1 cellular context compared by ENCODE assay signal in the genomic region with DNA sequence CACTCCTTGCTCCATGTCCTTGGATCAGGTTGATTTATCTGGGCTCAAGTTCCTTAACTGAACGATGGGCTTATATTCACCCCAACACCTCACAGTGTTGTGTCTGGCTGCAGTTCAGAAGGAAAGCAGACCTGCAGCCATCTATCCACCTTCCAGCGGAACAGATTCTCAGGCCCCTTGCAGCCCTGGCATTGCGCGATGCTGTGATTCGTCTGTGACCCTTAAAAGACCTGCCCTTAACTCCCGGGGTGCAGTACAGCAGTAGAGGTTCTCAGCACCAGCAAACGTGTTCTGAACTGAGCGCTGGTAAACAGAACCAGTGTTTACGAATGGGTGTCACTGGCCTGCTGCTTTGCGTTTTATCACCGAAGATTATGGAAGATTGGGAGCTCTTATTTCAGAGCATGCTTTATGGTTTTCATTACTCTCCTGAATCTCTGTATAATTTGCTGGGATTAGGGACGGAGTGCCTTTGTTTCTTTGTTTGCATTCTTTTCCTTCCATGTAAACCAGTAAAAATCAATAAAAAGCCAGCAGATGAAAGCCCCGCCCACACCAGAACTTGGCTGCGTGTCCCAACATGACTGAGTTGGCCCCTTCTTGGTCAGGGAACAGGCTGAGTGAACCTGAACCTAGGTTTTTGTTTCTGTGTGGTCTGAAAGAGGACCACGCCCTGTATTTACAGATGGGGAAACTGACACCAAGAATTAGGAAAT.
A peak's percentile ranks its signal among the peaks of the same experiment; 100 is the strongest.
TF ChIP-seq lines count a peak whose summit lies in the region.

No MANE protein-coding gene starts in this region.

TF ChIP-seq in HEK293, 187 proteins besides CTCF, POLR2A, EP300 and RAD21 (continued from another document):
- TF ChIP-seq ZNF48 (tag by site-specific recombination; IDR thresholded peaks at IDR 0.05) = no peak
- 0 out of 2 replicates have a peak, but pooled peaks have one; percentile 34 for TF ChIP-seq TRIM28 (IDR thresholded peaks at IDR 0.05; ENCODE audit: borderline replicate concordance, low read length)
- no peak for TF ChIP-seq HOXC10 (CRISPR knock-in tag; IDR thresholded peaks at IDR 0.05)
- TF ChIP-seq HOXD13 (CRISPR knock-in tag; IDR thresholded peaks at IDR 0.05; ENCODE audit: borderline replicate concordance) = peak; percentile 78; the same call in 1 of the 2 replicates
- peak; percentile 77 for TF ChIP-seq ZXDB (tag by site-specific recombination; IDR thresholded peaks at IDR 0.05)
- TF ChIP-seq, protein P1, sequence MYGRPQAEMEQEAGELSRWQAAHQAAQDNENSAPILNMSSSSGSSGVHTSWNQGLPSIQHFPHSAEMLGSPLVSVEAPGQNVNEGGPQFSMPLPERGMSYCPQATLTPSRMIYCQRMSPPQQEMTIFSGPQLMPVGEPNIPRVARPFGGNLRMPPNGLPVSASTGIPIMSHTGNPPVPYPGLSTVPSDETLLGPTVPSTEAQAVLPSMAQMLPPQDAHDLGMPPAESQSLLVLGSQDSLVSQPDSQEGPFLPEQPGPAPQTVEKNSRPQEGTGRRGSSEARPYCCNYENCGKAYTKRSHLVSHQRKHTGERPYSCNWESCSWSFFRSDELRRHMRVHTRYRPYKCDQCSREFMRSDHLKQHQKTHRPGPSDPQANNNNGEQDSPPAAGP (tag by site-specific recombination; IDR thresholded peaks at IDR 0.05) = peak; percentile 95
- TF ChIP-seq ZNF629 (tag by site-specific recombination; IDR thresholded peaks at IDR 0.05) = peak; percentile 78
- TF ChIP-seq ZNF660 (tag by site-specific recombination; IDR thresholded peaks at IDR 0.05) = no peak; the same call in none of the 2 replicates
- TF ChIP-seq ZNF2 (tag by site-specific recombination; IDR thresholded peaks at IDR 0.05) = peak; percentile 59; the same call in 1 of the 2 replicates
- TF ChIP-seq ZNF433 (tag by site-specific recombination; IDR thresholded peaks at IDR 0.05; ENCODE audit: low read depth) = no peak
- TF ChIP-seq ZNF184 (tag by site-specific recombination; IDR thresholded peaks at IDR 0.05) = peak; percentile 46; the same call in 1 of the 2 replicates
- TF ChIP-seq ZNF302 (tag by site-specific recombination; IDR thresholded peaks at IDR 0.05; ENCODE audit: low read depth) = no peak
- TF ChIP-seq, protein P2, sequence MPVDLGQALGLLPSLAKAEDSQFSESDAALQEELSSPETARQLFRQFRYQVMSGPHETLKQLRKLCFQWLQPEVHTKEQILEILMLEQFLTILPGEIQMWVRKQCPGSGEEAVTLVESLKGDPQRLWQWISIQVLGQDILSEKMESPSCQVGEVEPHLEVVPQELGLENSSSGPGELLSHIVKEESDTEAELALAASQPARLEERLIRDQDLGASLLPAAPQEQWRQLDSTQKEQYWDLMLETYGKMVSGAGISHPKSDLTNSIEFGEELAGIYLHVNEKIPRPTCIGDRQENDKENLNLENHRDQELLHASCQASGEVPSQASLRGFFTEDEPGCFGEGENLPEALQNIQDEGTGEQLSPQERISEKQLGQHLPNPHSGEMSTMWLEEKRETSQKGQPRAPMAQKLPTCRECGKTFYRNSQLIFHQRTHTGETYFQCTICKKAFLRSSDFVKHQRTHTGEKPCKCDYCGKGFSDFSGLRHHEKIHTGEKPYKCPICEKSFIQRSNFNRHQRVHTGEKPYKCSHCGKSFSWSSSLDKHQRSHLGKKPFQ (tag by site-specific recombination; IDR thresholded peaks at IDR 0.05) = peak; percentile 42; the same call in 1 of the 2 replicates
- TF ChIP-seq YY1 (tag by site-specific recombination; IDR thresholded peaks at IDR 0.05) = 0 out of 2 replicates have a peak, but pooled peaks have one; percentile 33
TF ChIP-seq in HEK293: peak in this region for 60.
